1 cellular context compared by ENCODE assay signal in the genomic region with DNA sequence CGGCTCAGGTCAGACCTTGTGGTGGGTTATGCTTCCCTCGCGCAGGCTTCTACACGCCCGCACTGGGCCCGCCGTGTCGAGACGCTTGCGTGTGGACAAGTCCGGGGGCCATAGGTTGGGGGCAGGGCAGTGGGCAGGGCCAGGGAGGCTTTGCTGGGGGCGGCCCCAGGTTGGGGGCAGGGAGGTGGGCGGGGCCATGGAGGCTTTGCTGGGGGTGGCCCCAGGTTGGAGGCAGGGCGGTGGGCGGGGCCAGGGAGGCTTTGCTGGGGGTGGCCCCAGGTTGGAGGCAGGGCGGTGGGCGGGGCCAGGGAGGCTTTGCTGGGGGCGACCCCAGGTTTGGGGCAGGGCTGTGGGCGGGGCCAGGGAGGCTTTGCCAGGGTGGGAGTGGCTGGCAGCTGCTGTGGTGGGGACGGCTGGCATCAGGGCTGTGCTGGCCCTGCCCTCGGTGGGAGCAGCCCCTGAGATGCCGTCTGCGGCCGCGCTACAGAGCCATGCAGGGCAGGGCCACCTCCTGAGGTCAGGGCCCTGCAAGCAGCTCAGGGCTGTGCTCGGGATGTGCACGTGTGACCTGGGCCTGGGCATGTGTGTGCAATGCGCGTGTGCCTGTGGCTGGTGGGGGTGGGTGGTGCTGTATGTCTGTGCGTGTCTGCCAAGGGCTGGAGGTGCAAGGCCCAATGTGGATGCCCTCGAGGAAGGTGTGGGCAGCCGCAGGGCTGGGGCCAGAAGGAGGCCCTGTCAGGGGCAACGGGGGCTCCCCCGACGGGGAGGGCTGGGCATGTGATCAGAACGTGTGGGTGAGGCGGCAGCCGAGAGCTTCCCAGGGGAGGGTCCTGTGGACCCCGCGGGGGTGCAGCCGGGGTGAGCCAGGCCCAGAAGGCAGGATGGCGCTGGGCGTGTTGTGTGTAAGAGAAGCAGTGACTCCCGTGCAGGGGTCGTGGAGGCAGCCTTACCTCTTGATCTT.
TF ChIP-seq lines count a peak whose summit lies in the region.

No MANE protein-coding gene starts in this region.

TF ChIP-seq in WTC11, 78 proteins besides CTCF, POLR2A, EP300 and RAD21 (continued from another document):
- no peak for TF ChIP-seq FOXJ3 (CRISPR knock-in tag; IDR thresholded peaks at IDR 0.05; ENCODE audit: borderline replicate concordance)
- no peak for TF ChIP-seq SMAD4 (CRISPR knock-in tag; IDR thresholded peaks at IDR 0.05)
- TF ChIP-seq, protein P1, sequence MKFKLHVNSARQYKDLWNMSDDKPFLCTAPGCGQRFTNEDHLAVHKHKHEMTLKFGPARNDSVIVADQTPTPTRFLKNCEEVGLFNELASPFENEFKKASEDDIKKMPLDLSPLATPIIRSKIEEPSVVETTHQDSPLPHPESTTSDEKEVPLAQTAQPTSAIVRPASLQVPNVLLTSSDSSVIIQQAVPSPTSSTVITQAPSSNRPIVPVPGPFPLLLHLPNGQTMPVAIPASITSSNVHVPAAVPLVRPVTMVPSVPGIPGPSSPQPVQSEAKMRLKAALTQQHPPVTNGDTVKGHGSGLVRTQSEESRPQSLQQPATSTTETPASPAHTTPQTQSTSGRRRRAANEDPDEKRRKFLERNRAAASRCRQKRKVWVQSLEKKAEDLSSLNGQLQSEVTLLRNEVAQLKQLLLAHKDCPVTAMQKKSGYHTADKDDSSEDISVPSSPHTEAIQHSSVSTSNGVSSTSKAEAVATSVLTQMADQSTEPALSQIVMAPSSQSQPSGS (CRISPR knock-in tag; IDR thresholded peaks at IDR 0.05; ENCODE audit: borderline replicate concordance, low read depth), result no peak
